In the genomic region with DNA sequence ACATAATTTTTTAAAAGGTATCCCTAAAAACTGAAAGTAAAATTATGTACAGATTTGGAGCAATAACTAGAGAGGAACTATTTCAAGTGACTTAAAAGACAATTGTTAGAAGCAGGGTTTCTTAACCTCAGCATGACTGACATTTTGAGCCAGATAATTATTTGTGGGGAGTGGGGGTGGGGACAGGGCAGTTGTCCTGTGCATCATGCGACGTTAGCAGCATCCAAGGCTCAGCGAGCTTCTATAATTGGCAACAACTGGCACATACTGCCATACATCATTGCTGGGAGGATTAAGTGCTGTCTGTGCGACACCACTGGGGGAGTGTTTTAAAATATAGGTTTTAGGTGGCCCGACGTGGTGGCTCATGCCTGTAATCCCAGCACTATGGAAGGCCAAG, we compare ENCODE assay signal across 1 cellular context.
TF ChIP-seq lines count a peak whose summit lies in the region.

No MANE protein-coding gene starts in this region.

TF ChIP-seq in GM12878, 131 proteins besides CTCF, POLR2A, EP300 and RAD21:
- TF ChIP-seq, protein P1, sequence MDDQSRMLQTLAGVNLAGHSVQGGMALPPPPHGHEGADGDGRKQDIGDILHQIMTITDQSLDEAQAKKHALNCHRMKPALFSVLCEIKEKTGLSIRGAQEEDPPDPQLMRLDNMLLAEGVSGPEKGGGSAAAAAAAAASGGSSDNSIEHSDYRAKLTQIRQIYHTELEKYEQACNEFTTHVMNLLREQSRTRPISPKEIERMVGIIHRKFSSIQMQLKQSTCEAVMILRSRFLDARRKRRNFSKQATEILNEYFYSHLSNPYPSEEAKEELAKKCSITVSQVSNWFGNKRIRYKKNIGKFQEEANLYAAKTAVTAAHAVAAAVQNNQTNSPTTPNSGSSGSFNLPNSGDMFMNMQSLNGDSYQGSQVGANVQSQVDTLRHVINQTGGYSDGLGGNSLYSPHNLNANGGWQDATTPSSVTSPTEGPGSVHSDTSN (IDR thresholded peaks at IDR 0.05; ENCODE audit: insufficient replicate concordance, low read depth, low read length), result no peak
- TF ChIP-seq IKZF2 (IDR thresholded peaks at IDR 0.05), result no peak
- TF ChIP-seq, protein P2, sequence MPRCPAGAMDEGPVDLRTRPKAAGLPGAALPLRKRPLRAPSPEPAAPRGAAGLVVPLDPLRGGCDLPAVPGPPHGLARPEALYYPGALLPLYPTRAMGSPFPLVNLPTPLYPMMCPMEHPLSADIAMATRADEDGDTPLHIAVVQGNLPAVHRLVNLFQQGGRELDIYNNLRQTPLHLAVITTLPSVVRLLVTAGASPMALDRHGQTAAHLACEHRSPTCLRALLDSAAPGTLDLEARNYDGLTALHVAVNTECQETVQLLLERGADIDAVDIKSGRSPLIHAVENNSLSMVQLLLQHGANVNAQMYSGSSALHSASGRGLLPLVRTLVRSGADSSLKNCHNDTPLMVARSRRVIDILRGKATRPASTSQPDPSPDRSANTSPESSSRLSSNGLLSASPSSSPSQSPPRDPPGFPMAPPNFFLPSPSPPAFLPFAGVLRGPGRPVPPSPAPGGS (IDR thresholded peaks at IDR 0.05; ENCODE audit: borderline replicate concordance, insufficient read depth, low read depth, low read length, poor library complexity, severe bottlenecking), result peak; percentile 51
- TF ChIP-seq KLF5 (IDR thresholded peaks at IDR 0.05; ENCODE audit: partially characterized antibody), result no peak
- TF ChIP-seq, protein P3, sequence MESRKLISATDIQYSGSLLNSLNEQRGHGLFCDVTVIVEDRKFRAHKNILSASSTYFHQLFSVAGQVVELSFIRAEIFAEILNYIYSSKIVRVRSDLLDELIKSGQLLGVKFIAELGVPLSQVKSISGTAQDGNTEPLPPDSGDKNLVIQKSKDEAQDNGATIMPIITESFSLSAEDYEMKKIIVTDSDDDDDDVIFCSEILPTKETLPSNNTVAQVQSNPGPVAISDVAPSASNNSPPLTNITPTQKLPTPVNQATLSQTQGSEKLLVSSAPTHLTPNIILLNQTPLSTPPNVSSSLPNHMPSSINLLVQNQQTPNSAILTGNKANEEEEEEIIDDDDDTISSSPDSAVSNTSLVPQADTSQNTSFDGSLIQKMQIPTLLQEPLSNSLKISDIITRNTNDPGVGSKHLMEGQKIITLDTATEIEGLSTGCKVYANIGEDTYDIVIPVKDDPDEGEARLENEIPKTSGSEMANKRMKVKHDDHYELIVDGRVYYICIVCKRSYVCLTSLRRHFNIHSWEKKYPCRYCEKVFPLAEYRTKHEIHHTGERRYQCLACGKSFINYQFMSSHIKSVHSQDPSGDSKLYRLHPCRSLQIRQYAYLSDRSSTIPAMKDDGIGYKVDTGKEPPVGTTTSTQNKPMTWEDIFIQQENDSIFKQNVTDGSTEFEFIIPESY (IDR thresholded peaks at IDR 0.05), result no peak
